Comparison of ENCODE assay signal across 8 cellular contexts in the genomic region with DNA sequence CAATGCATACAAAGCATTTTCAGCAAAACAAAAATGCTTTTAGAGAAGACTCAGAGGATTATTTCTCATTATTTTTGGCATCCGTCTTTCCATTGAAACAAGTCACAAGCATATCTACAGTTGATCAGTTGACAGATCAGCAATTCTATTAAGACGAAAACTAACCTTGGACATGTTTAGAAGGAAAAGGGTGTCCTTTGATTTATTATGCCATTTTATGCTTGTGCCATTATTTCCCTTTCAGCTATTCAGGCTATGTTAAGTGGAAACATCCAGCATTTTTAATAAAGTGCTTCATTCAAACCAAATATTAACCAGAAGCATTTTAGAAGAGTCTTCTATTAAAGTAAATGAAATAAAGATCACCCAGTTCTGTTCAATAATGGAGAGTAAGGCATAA.
"Had no signal": no experiment of that assay in that cellular context is flagged by ENCODE, and none has a peak within 500 bp of the region (broad histone marks: within the 10 kb centered on the region; RNA-seq: fewer than 3 reads in every experiment).

No MANE protein-coding gene starts in this region.

- DNase-seq: GDM1, GF-D8 had no signal

- FAIRE-seq: G401.6, GM12878, GM12891, GM12892, GM18507, GM19239 had no signal

- ATAC-seq: GM12878 had no signal

- H3K4me3 ChIP-seq: GM12878 had no signal
